ENCODE assay signal across 8 cellular contexts in the genomic region with DNA sequence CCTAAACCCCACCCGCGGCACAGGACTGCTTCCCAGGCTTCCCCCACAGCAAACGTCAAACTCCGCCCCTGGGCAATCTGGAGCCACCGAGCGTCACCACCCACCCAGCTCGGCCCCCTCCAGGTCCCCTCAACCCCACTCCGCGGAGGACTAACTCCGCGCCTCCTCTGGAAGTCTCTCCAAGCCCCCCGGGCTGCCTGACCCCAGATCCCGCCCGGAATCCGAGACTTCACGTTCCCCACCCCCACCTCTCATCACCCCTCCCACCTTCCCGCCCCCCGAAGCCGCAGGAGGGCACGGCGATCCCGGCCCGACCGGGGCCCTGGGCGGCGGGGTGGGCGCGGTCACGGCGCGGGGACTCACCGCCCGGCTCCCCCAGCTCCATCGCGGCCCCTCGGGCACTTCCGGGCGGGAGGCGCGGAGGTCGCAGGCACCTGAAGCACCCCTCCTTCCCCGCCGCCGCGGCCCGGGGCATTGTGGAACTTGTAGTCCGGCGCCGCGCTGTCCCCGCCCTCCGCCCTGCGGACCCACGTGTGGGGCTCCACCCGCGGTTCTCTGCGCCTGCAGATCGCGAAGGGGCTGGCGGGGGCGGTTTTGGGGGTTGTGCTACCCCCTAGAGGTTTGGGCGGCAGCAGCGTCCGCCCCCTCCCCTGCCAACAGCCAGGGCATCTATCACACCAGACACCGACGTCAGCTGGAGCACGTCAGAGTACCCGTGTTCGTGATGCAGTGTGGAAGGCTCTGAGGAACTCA. TPM values are rescaled to one million over a fixed set of nuclear protein-coding genes. Genes with fewer than 3 reads are reported as not detected.
DNase-seq lines count a peak whose midpoint lies in the region; FAIRE-seq and TF ChIP-seq lines count a peak whose summit lies in the region.

A gene with protein sequence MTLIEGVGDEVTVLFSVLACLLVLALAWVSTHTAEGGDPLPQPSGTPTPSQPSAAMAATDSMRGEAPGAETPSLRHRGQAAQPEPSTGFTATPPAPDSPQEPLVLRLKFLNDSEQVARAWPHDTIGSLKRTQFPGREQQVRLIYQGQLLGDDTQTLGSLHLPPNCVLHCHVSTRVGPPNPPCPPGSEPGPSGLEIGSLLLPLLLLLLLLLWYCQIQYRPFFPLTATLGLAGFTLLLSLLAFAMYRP (minus strand): TSS at position 423 of the 753 bp plus-strand sequence. CDS start 930 bp downstream, outside the sequence.

- peak within 1 kb of the TSS; percentile 89 for H2AFZ ChIP-seq in MM.1S (ENCODE audit: low read length)

- TF ChIP-seq CTCF in MM.1S (IDR thresholded peaks at IDR 0.05; ENCODE audit: low read length) (no peak), ascending aorta (IDR thresholded peaks at IDR 0.05) (no peak)

- H3K79me2 ChIP-seq in MM.1S (ENCODE audit: low read length), result peaks cover 62% of the 10 kb centered on the region

- no peaks in the 10 kb centered on the region for H3K9me2 ChIP-seq in MM.1S (replicated peaks; ENCODE audit: insufficient read depth, low read length)

- H3K27me3 Mint-ChIP-seq in T-helper 2 cell treated with Interferon-gamma antibody and Interleukin-4, amounts not matched to agents 5 μg/mL and 100 μg/mL, for 36 hours (ENCODE audit: low read depth), result peaks cover 7% of the 10 kb centered on the region

- H3K27ac Mint-ChIP-seq in T-helper 2 cell treated with Interferon-gamma antibody and Interleukin-4, amounts not matched to agents 5 μg/mL and 100 μg/mL, for 36 hours, result peak within 1 kb of the TSS; percentile 83

- H3K4me1 ChIP-seq in MM.1S (ENCODE audit: low read length) (peaks cover 27% of the 10 kb centered on the region), ascending aorta (peaks cover 32 to 44% of the 10 kb centered on the region in 2 donors), iPS DF 6.9 (ENCODE audit: control insufficient read depth, insufficient read depth, low read length) (peaks cover 10% of the 10 kb centered on the region), skeletal muscle tissue (ENCODE audit: control insufficient read depth in 3 of 3, insufficient read depth in 3 of 3, low read length in 3 of 3) (peaks cover 55 to 68% (median 59%) of the 10 kb centered on the region in 3 donors)

- peak within 1 kb of the TSS; percentile 93 for H3K4me3 Mint-ChIP-seq in T-helper 2 cell treated with Interferon-gamma antibody and Interleukin-4, amounts not matched to agents 5 μg/mL and 100 μg/mL, for 36 hours

- peak within 1 kb of the TSS; percentile 84 for H3K4me2 ChIP-seq in MM.1S (ENCODE audit: low read depth, low read length)

- no peaks in the 10 kb centered on the region for H3K27me3 ChIP-seq in MM.1S (replicated peaks; ENCODE audit: insufficient read depth, low read length)
- no peaks in the 10 kb centered on the region for H3K27me3 ChIP-seq in ascending aorta
- peaks cover 2% of the 10 kb centered on the region; the same call in 1 of the 2 replicates for H3K27me3 ChIP-seq in iPS DF 6.9 (ENCODE audit: control insufficient read depth, insufficient read depth, low read length)
- H3K27me3 ChIP-seq in skeletal muscle tissue (ENCODE audit: control insufficient read depth in 3 of 3, insufficient read depth in 3 of 3, low read length in 3 of 3), result no peaks in the 10 kb centered on the region

- no peaks in the 10 kb centered on the region for H3K36me3 ChIP-seq in MM.1S (replicated peaks; ENCODE audit: insufficient read depth, low read length)
- H3K36me3 ChIP-seq in ascending aorta, result peaks cover 0 to 3% of the 10 kb centered on the region in 2 donors
- H3K36me3 ChIP-seq in iPS DF 6.9 (ENCODE audit: control insufficient read depth, insufficient read depth, low read length), result no peaks in the 10 kb centered on the region; the same call in 1 of the 2 replicates
- peaks cover 2 to 3% (median 3%) of the 10 kb centered on the region in 3 donors for H3K36me3 ChIP-seq in skeletal muscle tissue (ENCODE audit: control insufficient read depth in 3 of 3, insufficient read depth in 3 of 3, low read length in 3 of 3)

- WGBS in iPS DF 6.9 (ENCODE audit: insufficient coverage, insufficient read length), result no CpG with 5 or more reads among the region's 69 CpGs

- TF ChIP-seq POLR2A in H54 (IDR thresholded peaks at IDR 0.05; ENCODE audit: low read depth, low read length), result peak; percentile 43; the same call in 1 of the 2 replicates

- H3K36me3 Mint-ChIP-seq in T-helper 2 cell treated with Interferon-gamma antibody and Interleukin-4, amounts not matched to agents 5 μg/mL and 100 μg/mL, for 36 hours (ENCODE audit: low read depth), result peaks cover 5% of the 10 kb centered on the region

- peaks cover 34% of the 10 kb centered on the region for H3K4me1 Mint-ChIP-seq in T-helper 2 cell treated with Interferon-gamma antibody and Interleukin-4, amounts not matched to agents 5 μg/mL and 100 μg/mL, for 36 hours (ENCODE audit: low read depth)

- FAIRE-seq in H54 (lab: Jason Lieb, UNC), result no peak

- intact Hi-C loops in ascending aorta (cut with DNase I), result loop anchor here (5.0 to 10.0 kb wide), 3 partner anchors 164 to 1368 kb away; a partner anchor contains a TSS

- H3K27ac ChIP-seq in MM.1S (ENCODE audit: low read length), result peak within 1 kb of the TSS; percentile 30; the same call in 1 of the 2 replicates
- peak within 1 kb of the TSS; percentile 95 to 96 for H3K27ac ChIP-seq in ascending aorta
- H3K27ac ChIP-seq in iPS DF 6.9 (ENCODE audit: low read length), result no peak within 1 kb of the TSS
- peak within 1 kb of the TSS; percentile 91 for H3K27ac ChIP-seq in skeletal muscle tissue (ENCODE audit: low read depth, low read length)

- H3F3A ChIP-seq in MM.1S (ENCODE audit: insufficient read depth, low read length), result peaks cover 23% of the 10 kb centered on the region

- DNase-seq in H54 (ENCODE audit: insufficient read length, low spot score) (peak; percentile 76), MM.1S (peak; percentile 79), ascending aorta (ENCODE audit: low spot score in 2 of 2) (peak; percentile 42 to 93), iPS DF 6.9 (ENCODE audit: low read depth, low spot score) (no peak), COLO829 (ENCODE audit: low spot score) (no peak)
- peak; percentile 81 for DNase-seq in T-helper 2 cell treated with Interferon-gamma antibody and Interleukin-4, amounts not matched to agents 5 μg/mL and 100 μg/mL, for 36 hours (ENCODE audit: low spot score)

- no peaks in the 10 kb centered on the region for H4K20me1 ChIP-seq in MM.1S (ENCODE audit: insufficient read depth, low read length)

- H3K9me3 ChIP-seq in MM.1S (replicated peaks; ENCODE audit: insufficient read depth, low read length), result no peaks in the 10 kb centered on the region
- no peaks in the 10 kb centered on the region for H3K9me3 ChIP-seq in ascending aorta
- H3K9me3 ChIP-seq in iPS DF 6.9 (ENCODE audit: control insufficient read depth, insufficient read depth, low read length), result no peaks in the 10 kb centered on the region
- no peaks in the 10 kb centered on the region for H3K9me3 ChIP-seq in skeletal muscle tissue (ENCODE audit: control insufficient read depth in 3 of 3, low read length in 3 of 3)

- H3K9ac ChIP-seq in MM.1S (ENCODE audit: low read length) (peak within 1 kb of the TSS; percentile 83), skeletal muscle tissue (ENCODE audit: low read depth in 1 of 3, low read length in 3 of 3) (peak within 1 kb of the TSS; percentile 64 to 95 (median 71))

- H3K4me3 ChIP-seq in GM08714 (ENCODE audit: low read length) (peak within 1 kb of the TSS; percentile 90), MM.1S (ENCODE audit: low read length) (peak within 1 kb of the TSS; percentile 81), ascending aorta (peak within 1 kb of the TSS; percentile 75 to 87), iPS DF 6.9 (ENCODE audit: low read length) (peak within 1 kb of the TSS; percentile 61), skeletal muscle tissue (ENCODE audit: low read length in 3 of 3) (peak within 1 kb of the TSS; percentile 64 to 95 (median 79))

- H3K9me3 Mint-ChIP-seq in T-helper 2 cell treated with Interferon-gamma antibody and Interleukin-4, amounts not matched to agents 5 μg/mL and 100 μg/mL, for 36 hours, result no peaks in the 10 kb centered on the region

RNA-seq across cellular contexts. Expression of the gene that starts here (rescaled TPM):
- total RNA-seq in ascending aorta (143 TPM), skeletal muscle tissue (12.5 TPM)

Comparison
In these comparisons a context has a peak if more than half of its experiments do, and no peak if none do; other contexts are left out.
1. RNA of the gene that starts here (total RNA-seq): 143 TPM in ascending aorta (single experiment); 12.5 TPM in skeletal muscle tissue (single experiment); every median in the first group is over 10 times any median in the second.
2. DNase-seq: peak in H54 (single experiment), MM.1S (single experiment), T-helper 2 cell treated with Interferon-gamma antibody and Interleukin-4, amounts not matched to agents 5 μg/mL and 100 μg/mL, for 36 hours (single experiment) and ascending aorta (2 of 2); none in iPS DF 6.9 (single experiment) and COLO829 (single experiment).
3. Peak in every context shown above with its lines, with median percentiles within 50 percentile points of each other: H3K4me3 ChIP-seq.